Comparison of ENCODE assay signal across 9 cellular contexts in genomic region chr6:136783495-136784270, GRCh38. TPM values are rescaled to one million over a fixed set of nuclear protein-coding genes. Genes with fewer than 3 reads are reported as not detected.
DNase-seq lines count a peak whose midpoint lies in the region; ATAC-seq lines count a peak whose summit lies in the region.
"Had no signal": no experiment of that assay in that cellular context is flagged by ENCODE, and none has a peak within 500 bp of the region (broad histone marks: within the 10 kb centered on the region; RNA-seq: fewer than 3 reads in every experiment).

No MANE protein-coding gene starts in this region.

- H3K9ac ChIP-seq in SK-N-MC (ENCODE audit: insufficient read length), result no peak overlapping the region

- H3K4me3 ChIP-seq in SK-N-MC, result no peak overlapping the region
- no peak overlapping the region for H3K4me3 ChIP-seq in H7 (ENCODE audit: insufficient read depth, low read depth, low read length)

- 0 out of 2 replicates have a peak overlapping the region, but pooled peaks have one; percentile 80 for H3K27ac ChIP-seq in SK-N-MC
- H3K27ac ChIP-seq: 22Rv1 had no signal

- ATAC-seq in HG02973 (IDR thresholded peaks at IDR 0.05; ENCODE audit: unreplicated experiment), result peak; percentile 84

- no peaks in the 10 kb centered on the region for H3K9me3 ChIP-seq in SK-N-MC (ENCODE audit: low read depth, low read length)

- no peaks in the 10 kb centered on the region for H3K27me3 ChIP-seq in H7 (ENCODE audit: control insufficient read depth, insufficient read depth, low read length)

- DNase-seq in DMS53 (lab: John Stamatoyannopoulos, UW) (peak; percentile 17), DMS53 treated with DMSO at 0.1 percent for 48 hours (lab: John Stamatoyannopoulos, UW; ENCODE audit: unreplicated experiment) (no peak), SK-N-MC (ENCODE audit: low read depth, low spot score) (no peak), kidney tubule cell (ENCODE audit: low spot score) (peak; percentile 41), EL (no peak), H7 (no peak)
- DNase-seq in activated CD4-positive, CD25-positive, alpha-beta regulatory T cell treated with anti-CD3 and anti-CD28 coated beads, Interleukin-2, amount 50 U/mL, for 72 hours, result no peak

- peaks cover 8% of the 10 kb centered on the region for H3K36me3 ChIP-seq in SK-N-MC (ENCODE audit: insufficient read depth, low read length)
- H3K36me3 ChIP-seq in H7 (replicated peaks; ENCODE audit: control insufficient read depth, insufficient read depth, low read length), result no peaks in the 10 kb centered on the region

RNA-seq across cellular contexts. Expression of gene MAP3K5, which starts 8.6 kb away (rescaled TPM):
- 0.59 and 1.3 TPM in 2 replicates for total RNA-seq in H7 (2014; rRNA removed; shearing (Covaris generic))

RNA-seq across cellular contexts. Expression of gene PEX7, which starts 38.7 kb away (rescaled TPM):
- total RNA-seq in H7 (2014; rRNA removed; shearing (Covaris generic)), result 11.8 and 14.0 TPM in 2 replicates

Comparison
In these comparisons a context has a peak if more than half of its experiments do, and no peak if none do; other contexts are left out.
1. DNase-seq: peak in DMS53 (single experiment) and kidney tubule cell (single experiment); none in DMS53 treated with DMSO at 0.1 percent for 48 hours (single experiment), SK-N-MC (single experiment), activated CD4-positive, CD25-positive, alpha-beta regulatory T cell treated with anti-CD3 and anti-CD28 coated beads, Interleukin-2, amount 50 U/mL, for 72 hours (single experiment), EL (single experiment) and H7 (single experiment).